In genomic region chr6:71383476-71383875, GRCh38 we compare ENCODE assay signal across 12 cellular contexts.
DNase-seq lines count a peak whose midpoint lies in the region; ATAC-seq and TF ChIP-seq lines count a peak whose summit lies in the region.
"Had no signal": no experiment of that assay in that cellular context is flagged by ENCODE, and none has a peak within 500 bp of the region (broad histone marks: within the 10 kb centered on the region; RNA-seq: fewer than 3 reads in every experiment).

No MANE protein-coding gene starts in this region.

- H3K9me3 ChIP-seq in SK-N-SH (no peaks in the 10 kb centered on the region), skeletal muscle satellite cell (replicated peaks; ENCODE audit: low read length) (no peaks in the 10 kb centered on the region)

- H3K4me2 ChIP-seq in SK-N-SH, result no peak overlapping the region
- H3K4me2 ChIP-seq in skeletal muscle satellite cell (ENCODE audit: low read length), result no peak overlapping the region

- peak; percentile 86 for ATAC-seq in SK-N-SH treated with all-trans-retinoic acid at 6 μM for 48 hours
- ATAC-seq: stimulated activated effector memory CD8-positive, alpha-beta T cell treated with anti-CD3 and anti-CD28 coated beads, Interleukin-12 subunit alpha, Interleukin-12 subunit beta, amount 100 ng/mL, for 72 hours had no signal

- H3K9me2 ChIP-seq in SK-N-SH, result no peaks in the 10 kb centered on the region

- H3K4me3 ChIP-seq in SK-N-SH (ENCODE audit: low read depth in 2 of 2, low read length in 1 of 2), result no peak overlapping the region; a peak in 1 of 4 replicates
- H3K4me3 ChIP-seq in choroid plexus epithelial cell (ENCODE audit: low read depth, low read length), result no peak overlapping the region
- no peak overlapping the region for H3K4me3 ChIP-seq in skeletal muscle satellite cell (ENCODE audit: low read length)

- H4K20me1 ChIP-seq in SK-N-SH (ENCODE audit: insufficient read depth), result no peaks in the 10 kb centered on the region

- no peak overlapping the region for H3K27ac ChIP-seq in SK-N-SH (ENCODE audit: low read depth in 2 of 2, low read length in 1 of 2)

- H3K27me3 ChIP-seq in SK-N-SH (ENCODE audit: insufficient read depth) (no peaks in the 10 kb centered on the region), skeletal muscle satellite cell (ENCODE audit: control insufficient read depth, insufficient read depth, low read length) (no peaks in the 10 kb centered on the region)

- DNase-seq in SK-N-SH (no peak), NCI-H69 (lab: John Stamatoyannopoulos, UW) (peak; percentile 15), choroid plexus epithelial cell (ENCODE audit: low read depth) (no peak), DMS153 (lab: John Stamatoyannopoulos, UW) (no peak), dedifferentiated amniotic fluid mesenchymal stem cell (ENCODE audit: extremely low spot score) (no peak), middle frontal gyrus (ENCODE audit: extremely low spot score, low spot score) (no peak)
- DNase-seq: NCI-H1417 treated with DMSO at 0.1 percent for 48 hours, nucleus accumbens, small intestine had no signal

- no peaks in the 10 kb centered on the region for H3K79me2 ChIP-seq in SK-N-SH (ENCODE audit: insufficient read depth)

- peaks cover 0 to 19% of the 10 kb centered on the region in 2 experiments; a peak in 2 of 4 replicates for H3K4me1 ChIP-seq in SK-N-SH (ENCODE audit: control insufficient read depth in 1 of 2, insufficient read depth in 2 of 2, low read depth in 1 of 2, low read length in 1 of 2)
- peaks cover 49% of the 10 kb centered on the region for H3K4me1 ChIP-seq in skeletal muscle satellite cell (ENCODE audit: control insufficient read depth, insufficient read depth, low read length)

- no peak for TF ChIP-seq EP300 in SK-N-SH (IDR thresholded peaks at IDR 0.05; ENCODE audit: borderline replicate concordance in 1 of 2, low read depth in 1 of 2, low read length in 1 of 2)

- no peak for TF ChIP-seq CTCF in SK-N-SH (IDR thresholded peaks at IDR 0.05)
- TF ChIP-seq CTCF in choroid plexus epithelial cell (conservative IDR thresholded peaks at IDR 0.05; ENCODE audit: low read depth, low read length), result peak; percentile 14

- peaks cover 10% of the 10 kb centered on the region for H3F3A ChIP-seq in SK-N-SH (replicated peaks; ENCODE audit: insufficient read depth)

- H3K9ac ChIP-seq in SK-N-SH (no peak overlapping the region), skeletal muscle satellite cell (ENCODE audit: low read depth, low read length) (peak overlapping the region; percentile 29)

- H3K36me3 ChIP-seq in SK-N-SH (replicated peaks in 1 of 2; ENCODE audit: control insufficient read depth in 1 of 2, insufficient read depth in 2 of 2, low read length in 1 of 2) (peaks cover 2 to 3% of the 10 kb centered on the region in 2 experiments), skeletal muscle satellite cell (ENCODE audit: insufficient read depth, low read length) (peaks cover 32% of the 10 kb centered on the region)

- no peak overlapping the region for H2AFZ ChIP-seq in SK-N-SH (ENCODE audit: low read depth)

- CTCF ChIA-PET in SK-N-SH (lab: Yijun Ruan, JAX), result interaction anchor here (0.7 to 1.3 kb wide), 4 partner anchors 9 to 89 kb away, joined by 3 to 7 read pairs (median 4); no protein-coding TSS in a partner anchor

- POLR2A ChIA-PET in SK-N-SH (lab: Yijun Ruan, JAX), result no interaction called here

- 40% methylated on average over 3 of the region's 4 CpGs for WGBS in SK-N-SH (ENCODE audit: low lambda C conversion rate)

- TF ChIP-seq RAD21 in SK-N-SH (IDR thresholded peaks at IDR 0.05; ENCODE audit: low read length), result no peak

TF ChIP-seq in SK-N-SH treated with all-trans-retinoic acid at 6 μM for 48 hours, 23 proteins besides CTCF, POLR2A, EP300 and RAD21 (continues in another document):
- TF ChIP-seq TOX (CRISPR knock-in tag; IDR thresholded peaks at IDR 0.05; ENCODE audit: borderline replicate concordance) (no peak), OSR1 (CRISPR knock-in tag; IDR thresholded peaks at IDR 0.05) (no peak), PPARA (CRISPR knock-in tag; IDR thresholded peaks at IDR 0.05; ENCODE audit: borderline replicate concordance) (no peak), SNAI2 (CRISPR knock-in tag; IDR thresholded peaks at IDR 0.05) (no peak), ARNTL (CRISPR knock-in tag; IDR thresholded peaks at IDR 0.05; ENCODE audit: borderline replicate concordance, low read depth) (no peak), RARB (CRISPR knock-in tag; IDR thresholded peaks at IDR 0.05) (no peak), ZNF8 (CRISPR knock-in tag; IDR thresholded peaks at IDR 0.05) (no peak), PATZ1 (CRISPR knock-in tag; IDR thresholded peaks at IDR 0.05; ENCODE audit: borderline replicate concordance) (no peak), POU6F1 (CRISPR knock-in tag; IDR thresholded peaks at IDR 0.05; ENCODE audit: borderline replicate concordance, low read depth) (no peak)

TF ChIP-seq in SK-N-SH, 30 proteins besides CTCF, POLR2A, EP300 and RAD21:
- TF ChIP-seq MAX (IDR thresholded peaks at IDR 0.05; ENCODE audit: low read depth) (no peak), TCF12 (IDR thresholded peaks at IDR 0.05) (no peak), FOXM1 (IDR thresholded peaks at IDR 0.05; ENCODE audit: low read depth) (no peak), TAF1 (IDR thresholded peaks at IDR 0.05; ENCODE audit: borderline replicate concordance, low read depth, low read length) (no peak)
TF ChIP-seq in SK-N-SH: peak in this region for 0.
